14 cellular contexts compared by ENCODE assay signal in the genomic region with DNA sequence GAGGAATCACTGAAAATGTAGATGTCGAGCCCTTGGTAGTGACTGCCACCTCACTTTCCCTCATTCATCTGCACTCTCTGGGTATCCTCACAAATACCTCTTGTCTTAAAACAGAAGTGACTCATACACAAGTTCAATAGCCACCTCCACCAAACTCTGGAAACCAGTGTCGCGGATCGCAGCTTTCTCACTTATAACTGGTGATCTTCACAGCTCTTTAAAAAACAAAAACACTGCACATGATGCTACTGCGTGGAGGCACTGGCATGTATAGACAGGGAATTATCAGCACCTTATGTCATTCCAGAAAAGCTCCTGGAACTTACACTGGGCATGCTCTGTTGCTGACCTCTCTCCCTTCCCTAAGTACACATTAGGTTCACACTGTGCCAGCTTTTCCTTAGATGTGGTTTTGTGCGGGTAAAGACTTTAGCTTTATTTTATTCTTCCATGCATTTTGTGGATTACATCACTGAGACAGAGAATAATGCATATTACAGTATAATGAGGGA.
DNase-seq lines count a peak whose midpoint lies in the region; ATAC-seq, FAIRE-seq and TF ChIP-seq lines count a peak whose summit lies in the region.
"Had no signal": no experiment of that assay in that cellular context is flagged by ENCODE, and none has a peak within 500 bp of the region (broad histone marks: within the 10 kb centered on the region; RNA-seq: fewer than 3 reads in every experiment).

No MANE protein-coding gene starts in this region.

- no peak overlapping the region for H3K4me3 ChIP-seq in smooth muscle cell
- H3K4me3 ChIP-seq: GM23248, MG63 had no signal

- TF ChIP-seq POLR2A in H54 (IDR thresholded peaks at IDR 0.05; ENCODE audit: low read depth, low read length) = no peak

- peaks cover 6% of the 10 kb centered on the region for H3F3A ChIP-seq in smooth muscle cell (ENCODE audit: low read depth)

- H4K20me1 ChIP-seq in smooth muscle cell (ENCODE audit: low read depth) = no peaks in the 10 kb centered on the region

- H3K4me1 ChIP-seq in smooth muscle cell (ENCODE audit: low read depth) = peaks cover 13% of the 10 kb centered on the region

- no peak for TF ChIP-seq CTCF in smooth muscle cell (IDR thresholded peaks at IDR 0.05; ENCODE audit: borderline replicate concordance, insufficient read depth, poor library complexity, severe bottlenecking)

- no peak overlapping the region for H3K27ac ChIP-seq in smooth muscle cell (ENCODE audit: low read depth)
- H3K27ac ChIP-seq: GM23248, WERI-Rb-1 had no signal

- no peak for FAIRE-seq in H54 (lab: Jason Lieb, UNC)

- H3K9ac ChIP-seq in smooth muscle cell (ENCODE audit: low read depth) = no peak overlapping the region
- H3K9ac ChIP-seq: GM23248 had no signal

- 56% methylated on average over 6 of the region's 6 CpGs for WGBS in smooth muscle cell (ENCODE audit: low lambda C conversion rate)

- DNase-seq in HT1080 (ENCODE audit: low read depth) = peak; percentile 37
- DNase-seq in smooth muscle cell (lab: John Stamatoyannopoulos, UW; ENCODE audit: unreplicated experiment) = no peak
- DNase-seq in NCI-H146 treated with DMSO at 0.1 percent for 48 hours (lab: John Stamatoyannopoulos, UW; ENCODE audit: unreplicated experiment) = no peak
- DNase-seq in DMS 273 treated with DMSO at 0.1 percent for 48 hours (lab: John Stamatoyannopoulos, UW) = no peak
- no peak for DNase-seq in activated CD4-positive, alpha-beta T cell treated with anti-CD3 and anti-CD28 coated beads, Interleukin-2, amount 50 U/mL, for 48 hours
- no peak for DNase-seq in H54 (ENCODE audit: insufficient read length, low spot score)
- DNase-seq: activated CD8-positive, alpha-beta memory T cell treated with anti-CD3 and anti-CD28 coated beads, Interleukin-2, amount 50 U/mL, for 48 hours; dermis blood vessel endothelial cell; GM23248; MG63; SIG-M5; WERI-Rb-1 had no signal

- ATAC-seq in GM18858 (IDR thresholded peaks at IDR 0.05; ENCODE audit: unreplicated experiment) (peak; percentile 26), GM21717 (IDR thresholded peaks at IDR 0.05; ENCODE audit: unreplicated experiment) (peak; percentile 23)

- peaks cover 12% of the 10 kb centered on the region for H3K27me3 ChIP-seq in smooth muscle cell (ENCODE audit: low read depth)
- H3K27me3 ChIP-seq: MG63 had no signal

- H3K4me2 ChIP-seq in smooth muscle cell = peak overlapping the region; percentile 35

- no peaks in the 10 kb centered on the region for H3K79me2 ChIP-seq in smooth muscle cell (ENCODE audit: low read depth)

- H2AFZ ChIP-seq in smooth muscle cell (ENCODE audit: low read depth) = no peak overlapping the region
- H2AFZ ChIP-seq: GM23248 had no signal

- H3K9me3 ChIP-seq in smooth muscle cell (replicated peaks; ENCODE audit: low read depth) = no peaks in the 10 kb centered on the region
- H3K9me3 ChIP-seq: MG63 had no signal

- H3K36me3 ChIP-seq in smooth muscle cell (ENCODE audit: low read depth) = no peaks in the 10 kb centered on the region
- H3K36me3 ChIP-seq: MG63, WERI-Rb-1 had no signal
